8 cellular contexts compared by ENCODE assay signal in genomic region chr4:153116101-153116680, GRCh38.
DNase-seq lines count a peak whose midpoint lies in the region; FAIRE-seq and TF ChIP-seq lines count a peak whose summit lies in the region.

No MANE protein-coding gene starts in this region.

- FAIRE-seq in astrocyte (lab: Jason Lieb, UNC), result no peak

- H3K4me2 ChIP-seq in astrocyte (ENCODE audit: low read length), result peak overlapping the region; percentile 79

- no peak for TF ChIP-seq CTCF in AG09309 (IDR thresholded peaks at IDR 0.05; ENCODE audit: control insufficient read depth, insufficient read depth, low read depth, low read length, missing control alignments)
- TF ChIP-seq CTCF in HFF-Myc (IDR thresholded peaks at IDR 0.05; ENCODE audit: low read depth, low read length, missing control alignments), result no peak
- no peak for TF ChIP-seq CTCF in astrocyte (IDR thresholded peaks at IDR 0.05; ENCODE audit: insufficient read depth, low read depth, low read length)

- peak overlapping the region; percentile 47 for H3K9ac ChIP-seq in astrocyte (ENCODE audit: low read length)
- no peak overlapping the region for H3K9ac ChIP-seq in muscle layer of colon (ENCODE audit: low read length)

- H3K4me3 Mint-ChIP-seq in astrocyte (ENCODE audit: unreplicated experiment), result no peak overlapping the region

- H3K27me3 Mint-ChIP-seq in astrocyte (ENCODE audit: low read depth, unreplicated experiment), result no peaks in the 10 kb centered on the region

- H3K27me3 ChIP-seq in astrocyte (ENCODE audit: insufficient read depth, low read length) (no peaks in the 10 kb centered on the region), muscle layer of colon (ENCODE audit: control insufficient read depth in 1 of 2, insufficient read depth in 2 of 2, low read length in 2 of 2) (no peaks in the 10 kb centered on the region)

- peak overlapping the region; percentile 84 for H3K27ac Mint-ChIP-seq in astrocyte (ENCODE audit: unreplicated experiment)

- H4K20me1 ChIP-seq in astrocyte (ENCODE audit: insufficient read depth, low read length), result no peaks in the 10 kb centered on the region

- H3K4me3 ChIP-seq in AG09309 (ENCODE audit: control insufficient read depth, low read depth, low read length), result peak overlapping the region; percentile 33
- H3K4me3 ChIP-seq in HFF-Myc (replicated peaks; ENCODE audit: low read depth, low read length), result peak overlapping the region; percentile 31
- H3K4me3 ChIP-seq in astrocyte (ENCODE audit: insufficient read depth, low read depth, low read length), result peak overlapping the region; percentile 32
- peak overlapping the region in 1 of 2 donors; percentile 38 for H3K4me3 ChIP-seq in muscle layer of colon (ENCODE audit: low read depth in 1 of 2, low read length in 2 of 2)

- H3K4me1 ChIP-seq in astrocyte (ENCODE audit: insufficient read depth, low read length) (peaks cover 20% of the 10 kb centered on the region), muscle layer of colon (ENCODE audit: insufficient read depth, low read length) (peaks cover 15% of the 10 kb centered on the region)

- no peak for DNase-seq in AG09309 (ENCODE audit: low read depth)
- no peak for DNase-seq in HFF-Myc (ENCODE audit: extremely low read depth, low read depth)
- DNase-seq in astrocyte (ENCODE audit: low read depth), result no peak
- DNase-seq in DMS79 (lab: John Stamatoyannopoulos, UW), result no peak
- DNase-seq in GDM1 (lab: John Stamatoyannopoulos, UW), result no peak
- no peak for DNase-seq in hypothalamus (lab: John Stamatoyannopoulos, UW)
- DNase-seq in pons (ENCODE audit: low spot score), result no peak

- H3K36me3 ChIP-seq in astrocyte (ENCODE audit: insufficient read depth, low read length), result no peaks in the 10 kb centered on the region
- H3K36me3 ChIP-seq in muscle layer of colon (ENCODE audit: insufficient read depth, low read length), result no peaks in the 10 kb centered on the region

- H3K27ac ChIP-seq in astrocyte (ENCODE audit: low read depth, low read length) (peak overlapping the region; percentile 40), muscle layer of colon (ENCODE audit: low read depth, low read length) (peak overlapping the region; percentile 4)

- H3K9me3 ChIP-seq in astrocyte (ENCODE audit: insufficient read depth, low read depth, low read length) (no peaks in the 10 kb centered on the region), muscle layer of colon (ENCODE audit: low read length) (no peaks in the 10 kb centered on the region)

- H3K4me1 Mint-ChIP-seq in astrocyte (ENCODE audit: low read depth, unreplicated experiment), result no peaks in the 10 kb centered on the region

- H2AFZ ChIP-seq in astrocyte (ENCODE audit: low read depth, low read length), result no peak overlapping the region

- no peaks in the 10 kb centered on the region for H3K9me3 Mint-ChIP-seq in astrocyte (ENCODE audit: unreplicated experiment)

- H3K79me2 ChIP-seq in astrocyte (ENCODE audit: insufficient read depth, low read length), result no peaks in the 10 kb centered on the region

- H3K36me3 Mint-ChIP-seq in astrocyte (ENCODE audit: low read depth, unreplicated experiment), result no peaks in the 10 kb centered on the region
